Comparison of ENCODE assay signal across 17 cellular contexts in the genomic region with DNA sequence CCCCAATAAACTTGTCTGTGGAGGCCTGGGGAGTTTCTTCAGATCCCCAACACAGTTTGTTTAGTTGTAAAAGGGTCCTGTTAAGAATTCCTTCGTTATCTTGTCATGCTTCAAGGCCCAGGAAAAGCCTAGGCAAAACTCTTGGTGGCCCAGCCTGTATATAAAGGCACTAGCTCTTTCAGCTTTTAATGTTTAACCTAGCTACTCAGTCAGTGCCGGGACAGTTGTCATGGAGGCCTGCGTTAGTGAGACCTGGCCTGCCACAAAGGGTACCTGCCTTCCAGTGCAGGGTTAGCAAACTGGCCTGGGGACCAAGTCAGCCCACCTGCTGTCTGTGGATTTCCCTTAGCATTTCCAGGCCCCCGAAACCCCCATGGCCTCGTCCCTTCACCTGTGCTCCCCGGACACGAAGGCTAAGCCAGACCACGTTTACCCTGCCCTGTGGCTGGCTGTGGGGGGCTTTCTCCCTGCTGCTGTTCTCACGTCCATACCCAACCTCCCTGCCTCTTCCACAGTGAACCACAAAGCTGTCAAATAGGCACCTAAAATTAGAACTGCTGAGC.
"Had no signal": no experiment of that assay in that cellular context is flagged by ENCODE, and none has a peak within 500 bp of the region (broad histone marks: within the 10 kb centered on the region; RNA-seq: fewer than 3 reads in every experiment).

No MANE protein-coding gene starts in this region.

- H3K9me3 ChIP-seq: testis had no signal

- H3K4me3 ChIP-seq: ascending aorta, breast epithelium, gastrocnemius medialis, heart left ventricle, left lung, testis had no signal

- H3K27ac ChIP-seq: ascending aorta, breast epithelium, gastrocnemius medialis, heart left ventricle, left lung, testis had no signal

- H3K4me1 ChIP-seq: ascending aorta, breast epithelium, gastrocnemius medialis, heart left ventricle, left lung, testis had no signal

- H3K4me1 Mint-ChIP-seq: activated naive CD4-positive, alpha-beta T cell treated with anti-CD3 and anti-CD28 coated beads, Interleukin-2, amount 10 ng/mL, durations not matched to agents 7 days and 5 days; stimulated activated naive CD8-positive, alpha-beta T cell treated with anti-CD3 and anti-CD28 coated beads, Interleukin-15, amount 100 ng/mL, for 72 hours; T-helper 17 cell had no signal

- DNase-seq: activated CD4-positive, alpha-beta T cell treated with anti-CD3 and anti-CD28 coated beads for 4 hours; activated naive CD4-positive, alpha-beta T cell treated with anti-CD3 and anti-CD28 coated beads, Interleukin-2, amount 10 ng/mL, durations not matched to agents 7 days and 5 days; erythroblast; gastrocnemius medialis; left lung; mesenchymal stem cell; occipital lobe; stimulated activated CD4-positive, alpha-beta T cell treated with anti-CD3 and anti-CD28 coated beads, Interleukin-1b, Interleukin-23, amount 100 ng/mL, for 48 hours; stimulated activated naive CD8-positive, alpha-beta T cell treated with anti-CD3 and anti-CD28 coated beads, Interleukin-15, amount 100 ng/mL, for 72 hours; T-helper 17 cell; testis had no signal

- ATAC-seq: gastrocnemius medialis; heart left ventricle; left lung; natural killer cell treated with Interleukin-12 subunit alpha and Interleukin-12 subunit beta and Interleukin-15 and Interleukin-18, amount 100 ng/mL, for 72 hours; stimulated activated naive CD8-positive, alpha-beta T cell treated with anti-CD3 and anti-CD28 coated beads, Interleukin-15, amount 100 ng/mL, for 72 hours; T-helper 17 cell; WTC11 had no signal

- H3K36me3 ChIP-seq: ascending aorta, breast epithelium, gastrocnemius medialis, heart left ventricle, left lung had no signal

- H3K27ac Mint-ChIP-seq: activated naive CD4-positive, alpha-beta T cell treated with anti-CD3 and anti-CD28 coated beads, Interleukin-2, amount 10 ng/mL, durations not matched to agents 7 days and 5 days; activated T-helper 2 cell treated with anti-CD3 and anti-CD28 coated beads, Interferon-gamma antibody, Interleukin-2, Interleukin-4, amounts not matched to agents 10 μg/mL and 5 μg/mL and 100 μg/mL, durations not matched to agents 14 hours and 24 hours and 36 hours; natural killer cell treated with Interleukin-12 subunit alpha and Interleukin-12 subunit beta and Interleukin-15 and Interleukin-18, amount 100 ng/mL, for 72 hours; T-helper 17 cell; WTC11 had no signal

- H3K4me3 Mint-ChIP-seq: activated naive CD4-positive, alpha-beta T cell treated with anti-CD3 and anti-CD28 coated beads, Interleukin-2, amount 10 ng/mL, durations not matched to agents 7 days and 5 days; natural killer cell treated with Interleukin-12 subunit alpha and Interleukin-12 subunit beta and Interleukin-15 and Interleukin-18, amount 100 ng/mL, for 72 hours; stimulated activated naive CD8-positive, alpha-beta T cell treated with anti-CD3 and anti-CD28 coated beads, Interleukin-15, amount 100 ng/mL, for 72 hours; T-helper 17 cell; WTC11 had no signal

- H3K36me3 Mint-ChIP-seq: activated naive CD4-positive, alpha-beta T cell treated with anti-CD3 and anti-CD28 coated beads, Interleukin-2, amount 10 ng/mL, durations not matched to agents 7 days and 5 days had no signal

- H3K27me3 Mint-ChIP-seq: activated naive CD4-positive, alpha-beta T cell treated with anti-CD3 and anti-CD28 coated beads, Interleukin-2, amount 10 ng/mL, durations not matched to agents 7 days and 5 days had no signal

- H3K27me3 ChIP-seq: ascending aorta, testis had no signal
